ENCODE assay signal across 9 cellular contexts in genomic region chr4:186845137-186845842, GRCh38.
A peak's percentile ranks its signal among the peaks of the same experiment; 100 is the strongest.
DNase-seq lines count a peak whose midpoint lies in the region; ATAC-seq and TF ChIP-seq lines count a peak whose summit lies in the region.
"Had no signal": no experiment of that assay in that cellular context is flagged by ENCODE, and none has a peak within 500 bp of the region (broad histone marks: within the 10 kb centered on the region; RNA-seq: fewer than 3 reads in every experiment).

No MANE protein-coding gene starts in this region.

- 57% methylated on average over 9 of the region's 9 CpGs for WGBS in urinary bladder

- no peaks in the 10 kb centered on the region for H3F3A ChIP-seq in Loucy (ENCODE audit: low read depth)

- H3K4me3 ChIP-seq in Loucy (ENCODE audit: low read length, poor library complexity, severe bottlenecking) (peak overlapping the region; percentile 8), brain microvascular endothelial cell (ENCODE audit: low read depth, low read length) (no peak overlapping the region), left lung (no peak overlapping the region), urinary bladder (ENCODE audit: low read depth, low read length) (no peak overlapping the region)

- intact Hi-C loops in left lung (cut with DNase I), result no loop called here

- H3K9ac ChIP-seq in Loucy (ENCODE audit: low read depth, low read length, poor library complexity, severe bottlenecking), result peak overlapping the region; percentile 62

- ATAC-seq in left lung (peak; percentile 87), HG02970 (IDR thresholded peaks at IDR 0.05; ENCODE audit: low FRiP score, unreplicated experiment) (no peak)

- DNase-seq in brain microvascular endothelial cell (peak; percentile 90), left lung (no peak), NCI-H1092 treated with DMSO at 0.1 percent for 48 hours (lab: John Stamatoyannopoulos, UW) (no peak), GF-D8 (lab: John Stamatoyannopoulos, UW) (no peak), NCI-H2081 treated with DMSO at 0.1 percent for 48 hours (lab: John Stamatoyannopoulos, UW) (no peak)
- DNase-seq: activated B cell treated with CpG ODN at 0.5 μM for 24 hours had no signal

- H3K9me2 ChIP-seq in Loucy (replicated peaks; ENCODE audit: low read depth, low read length), result no peaks in the 10 kb centered on the region

- in situ Hi-C loops in brain microvascular endothelial cell (cut with HindIII; ENCODE audit: low pct_ligation_motif_present, low sequenced_read_pairs), result no loop called here

- TF ChIP-seq CTCF in Loucy (conservative IDR thresholded peaks at IDR 0.05; ENCODE audit: low read length) (no peak), brain microvascular endothelial cell (IDR thresholded peaks at IDR 0.05; ENCODE audit: low read depth, low read length, missing control alignments) (no peak), left lung (IDR thresholded peaks at IDR 0.05) (no peak)

- H3K36me3 ChIP-seq in Loucy (ENCODE audit: insufficient read depth, low read length) (no peaks in the 10 kb centered on the region), brain microvascular endothelial cell (replicated peaks) (no peaks in the 10 kb centered on the region), left lung (no peaks in the 10 kb centered on the region), urinary bladder (ENCODE audit: insufficient read depth) (no peaks in the 10 kb centered on the region)

- H3K27ac ChIP-seq in brain microvascular endothelial cell (peak overlapping the region; percentile 97), left lung (peak overlapping the region; percentile 40 to 66), urinary bladder (ENCODE audit: low read depth) (peak overlapping the region; percentile 83)

- peak overlapping the region; percentile 58 for H3K4me2 ChIP-seq in Loucy (ENCODE audit: low read depth, low read length, poor library complexity, severe bottlenecking)

- H3K79me2 ChIP-seq in Loucy (ENCODE audit: insufficient read depth, low read length), result no peaks in the 10 kb centered on the region

- peak overlapping the region; percentile 31; the same call in 1 of the 2 replicates for H2AFZ ChIP-seq in Loucy (ENCODE audit: low read length)

- H3K27me3 ChIP-seq in Loucy (ENCODE audit: insufficient read depth, low read length, poor library complexity, severe bottlenecking) (no peaks in the 10 kb centered on the region), brain microvascular endothelial cell (replicated peaks) (no peaks in the 10 kb centered on the region), left lung (no peaks in the 10 kb centered on the region)

- peaks cover 44% of the 10 kb centered on the region for H3K4me1 ChIP-seq in Loucy (ENCODE audit: insufficient read depth, low read length, poor library complexity, severe bottlenecking)
- H3K4me1 ChIP-seq in left lung, result peaks cover 0 to 5% of the 10 kb centered on the region in 2 donors
- H3K4me1 ChIP-seq in urinary bladder (ENCODE audit: insufficient read depth), result no peaks in the 10 kb centered on the region

- no peaks in the 10 kb centered on the region for H4K20me1 ChIP-seq in Loucy (ENCODE audit: insufficient read depth, low read length, poor library complexity, severe bottlenecking)

- H3K9me3 ChIP-seq in Loucy (ENCODE audit: insufficient read depth, low read depth, low read length) (0 out of 2 replicates have a peak, but pooled peaks cover under 1% of the 10 kb centered on the region), left lung (peaks cover 0 to 2% of the 10 kb centered on the region in 2 donors)
